ENCODE assay signal across 30 cellular contexts in genomic region chr11:46371994-46372393, GRCh38. TPM values are rescaled to one million over a fixed set of nuclear protein-coding genes. Genes with fewer than 3 reads are reported as not detected.
"Had no signal": no experiment of that assay in that cellular context is flagged by ENCODE, and none has a peak within 500 bp of the region (broad histone marks: within the 10 kb centered on the region; RNA-seq: fewer than 3 reads in every experiment).

No MANE protein-coding gene starts in this region.

- ATAC-seq: activated CD8-positive, alpha-beta T cell treated with anti-CD3 and anti-CD28 coated beads for 36 hours; activated naive CD4-positive, alpha-beta T cell treated with anti-CD3 and anti-CD28 coated beads, Interleukin-2, amount 50 U/mL, for 72 hours; esophagus mucosa had no signal

- H3K27ac ChIP-seq: breast epithelium, cardiac muscle cell, colonic mucosa had no signal

- H3K9me3 Mint-ChIP-seq: activated CD8-positive, alpha-beta T cell treated with anti-CD3 and anti-CD28 coated beads for 36 hours; activated naive CD4-positive, alpha-beta T cell treated with anti-CD3 and anti-CD28 coated beads, Interleukin-2, amount 10 ng/mL, durations not matched to agents 7 days and 5 days; activated naive CD4-positive, alpha-beta T cell treated with anti-CD3 and anti-CD28 coated beads, Interleukin-2, amount 50 U/mL, for 72 hours; activated naive CD8-positive, alpha-beta T cell treated with anti-CD3 and anti-CD28 coated beads, Interleukin-2, amount 10 ng/mL, durations not matched to agents 7 days and 5 days; brain; dendritic cell treated with granulocyte-macrophage colony-stimulating factor and Interleukin-4, amounts not matched to agents 40 ng/mL and 50 ng/mL, for 4 days; endodermal cell had no signal

- H3K27me3 Mint-ChIP-seq: activated CD8-positive, alpha-beta T cell treated with anti-CD3 and anti-CD28 coated beads for 36 hours; activated naive CD4-positive, alpha-beta T cell treated with anti-CD3 and anti-CD28 coated beads, Interleukin-2, amount 10 ng/mL, durations not matched to agents 7 days and 5 days; activated naive CD8-positive, alpha-beta T cell treated with anti-CD3 and anti-CD28 coated beads, Interleukin-2, amount 10 ng/mL, durations not matched to agents 7 days and 5 days; brain; dendritic cell treated with granulocyte-macrophage colony-stimulating factor and Interleukin-4, amounts not matched to agents 40 ng/mL and 50 ng/mL, for 4 days had no signal

- H3K4me3 Mint-ChIP-seq: activated CD8-positive, alpha-beta T cell treated with anti-CD3 and anti-CD28 coated beads for 36 hours; activated naive CD4-positive, alpha-beta T cell treated with anti-CD3 and anti-CD28 coated beads, Interleukin-2, amount 10 ng/mL, durations not matched to agents 7 days and 5 days; activated naive CD8-positive, alpha-beta T cell treated with anti-CD3 and anti-CD28 coated beads, Interleukin-2, amount 10 ng/mL, durations not matched to agents 7 days and 5 days; brain; dendritic cell treated with granulocyte-macrophage colony-stimulating factor and Interleukin-4, amounts not matched to agents 40 ng/mL and 50 ng/mL, for 4 days; endodermal cell had no signal

- H3K27ac Mint-ChIP-seq: activated CD8-positive, alpha-beta T cell treated with anti-CD3 and anti-CD28 coated beads for 36 hours; activated naive CD4-positive, alpha-beta T cell treated with anti-CD3 and anti-CD28 coated beads, Interleukin-2, amount 10 ng/mL, durations not matched to agents 7 days and 5 days; activated naive CD8-positive, alpha-beta T cell treated with anti-CD3 and anti-CD28 coated beads, Interleukin-2, amount 10 ng/mL, durations not matched to agents 7 days and 5 days; brain; dendritic cell treated with granulocyte-macrophage colony-stimulating factor and Interleukin-4, amounts not matched to agents 40 ng/mL and 50 ng/mL, for 4 days; endodermal cell had no signal

- DNase-seq: activated CD4-positive, alpha-beta T cell treated with anti-CD3 and anti-CD28 coated beads for 4 hours; activated CD4-positive, alpha-beta T cell treated with anti-CD3 and anti-CD28 coated beads, Interleukin-2, amount 50 U/mL, for 1 hour; activated CD4-positive, alpha-beta T cell treated with anti-CD3 and anti-CD28 coated beads, Interleukin-2, amount 50 U/mL, for 48 hours; activated CD4-positive, CD25-positive, alpha-beta regulatory T cell; activated CD4-positive, CD25-positive, alpha-beta regulatory T cell treated with anti-CD3 and anti-CD28 coated beads, Interleukin-2, amount 50 U/mL, for 72 hours; activated CD8-positive, alpha-beta memory T cell treated with anti-CD3 and anti-CD28 coated beads for 24 hours; activated CD8-positive, alpha-beta T cell treated with anti-CD3 and anti-CD28 coated beads for 36 hours; activated gamma-delta T cell; activated naive CD4-positive, alpha-beta T cell; activated naive CD4-positive, alpha-beta T cell treated with anti-CD3 and anti-CD28 coated beads, Interleukin-2, amount 10 ng/mL, durations not matched to agents 7 days and 5 days; activated naive CD8-positive, alpha-beta T cell treated with anti-CD3 and anti-CD28 coated beads, Interleukin-2, amount 10 ng/mL, durations not matched to agents 7 days and 5 days; activated T-cell treated with anti-CD3 and anti-CD28 coated beads, Interleukin-2, amount 50 U/mL, for 48 hours; aorta; central memory CD4-positive, alpha-beta T cell; cerebellar nuclear complex; colonic mucosa; dorsolateral prefrontal cortex; effector memory CD4-positive, alpha-beta T cell; endodermal cell; foreskin fibroblast; head of caudate nucleus; hippocampal formation; T-helper 2 cell had no signal

RNA-seq across cellular contexts. Expression of gene CHRM4, which starts 19.6 kb away (rescaled TPM):
- total RNA-seq: activated CD8-positive, alpha-beta T cell treated with anti-CD3 and anti-CD28 coated beads for 36 hours; epithelial cell of proximal tubule had no signal
